In genomic region chr11:43541993-43542392, GRCh38 we compare ENCODE assay signal across 1 cellular context.
TF ChIP-seq lines count a peak whose summit lies in the region.

No MANE protein-coding gene starts in this region.

TF ChIP-seq in HepG2, 621 proteins besides CTCF, POLR2A, EP300 and RAD21 (continued from another document and continues in another):
- TF ChIP-seq ZNF142 (CRISPR knock-in tag; IDR thresholded peaks at IDR 0.05) (no peak), ZNF577 (CRISPR knock-in tag; IDR thresholded peaks at IDR 0.05; ENCODE audit: borderline replicate concordance, low read depth) (no peak), ZFX (CRISPR knock-in tag; IDR thresholded peaks at IDR 0.05; ENCODE audit: low read depth) (peak; percentile 50; the same call in 1 of the 2 replicates), TRIM22 (IDR thresholded peaks at IDR 0.05) (no peak), ZSCAN22 (CRISPR knock-in tag; IDR thresholded peaks at IDR 0.05) (0 out of 2 replicates have a peak, but pooled peaks have one; percentile 44), GLMP (CRISPR knock-in tag; IDR thresholded peaks at IDR 0.05; ENCODE audit: borderline replicate concordance) (no peak), HNF4A (CRISPR knock-in tag; IDR thresholded peaks at IDR 0.05) (peak; percentile 78), ARID5B (CRISPR knock-in tag; IDR thresholded peaks at IDR 0.05) (peak; percentile 72), RARA (CRISPR knock-in tag; IDR thresholded peaks at IDR 0.05) (peak; percentile 88), ARID3A (IDR thresholded peaks at IDR 0.05; ENCODE audit: low read depth, low read length) (0 out of 2 replicates have a peak, but pooled peaks have one; percentile 12), ZBTB7B (CRISPR knock-in tag; IDR thresholded peaks at IDR 0.05) (0 out of 2 replicates have a peak, but pooled peaks have one; percentile 20), PHF21A (CRISPR knock-in tag; IDR thresholded peaks at IDR 0.05) (peak; percentile 31; the same call in 1 of the 2 replicates), ZNF430 (CRISPR knock-in tag; IDR thresholded peaks at IDR 0.05) (no peak), FOSL2 (CRISPR knock-in tag; IDR thresholded peaks at IDR 0.05) (peak; percentile 68), RXRA (CRISPR knock-in tag; IDR thresholded peaks at IDR 0.05) (peak; percentile 65; the same call in 1 of the 2 replicates), RXRB (CRISPR knock-in tag; IDR thresholded peaks at IDR 0.05; ENCODE audit: borderline replicate concordance) (peak; percentile 56), DMAP1 (CRISPR knock-in tag; IDR thresholded peaks at IDR 0.05) (no peak), SKI (IDR thresholded peaks at IDR 0.05; ENCODE audit: partially characterized antibody) (peak; percentile 30), SALL1 (CRISPR knock-in tag; IDR thresholded peaks at IDR 0.05) (peak; percentile 68), GATAD2A (CRISPR knock-in tag; IDR thresholded peaks at IDR 0.05) (peak; percentile 66; the same call in 1 of the 2 replicates), MED1 (CRISPR knock-in tag; IDR thresholded peaks at IDR 0.05) (peak; percentile 43; the same call in 1 of the 2 replicates), PAXIP1 (CRISPR knock-in tag; conservative IDR thresholded peaks at IDR 0.05) (peak; percentile 62), KDM1A (CRISPR knock-in tag; IDR thresholded peaks at IDR 0.05) (0 out of 2 replicates have a peak, but pooled peaks have one; percentile 37), ATRX (CRISPR knock-in tag; IDR thresholded peaks at IDR 0.05; ENCODE audit: borderline replicate concordance) (no peak), HNF1B (CRISPR knock-in tag; IDR thresholded peaks at IDR 0.05) (peak; percentile 52; the same call in 1 of the 2 replicates)
- TF ChIP-seq, protein P1, sequence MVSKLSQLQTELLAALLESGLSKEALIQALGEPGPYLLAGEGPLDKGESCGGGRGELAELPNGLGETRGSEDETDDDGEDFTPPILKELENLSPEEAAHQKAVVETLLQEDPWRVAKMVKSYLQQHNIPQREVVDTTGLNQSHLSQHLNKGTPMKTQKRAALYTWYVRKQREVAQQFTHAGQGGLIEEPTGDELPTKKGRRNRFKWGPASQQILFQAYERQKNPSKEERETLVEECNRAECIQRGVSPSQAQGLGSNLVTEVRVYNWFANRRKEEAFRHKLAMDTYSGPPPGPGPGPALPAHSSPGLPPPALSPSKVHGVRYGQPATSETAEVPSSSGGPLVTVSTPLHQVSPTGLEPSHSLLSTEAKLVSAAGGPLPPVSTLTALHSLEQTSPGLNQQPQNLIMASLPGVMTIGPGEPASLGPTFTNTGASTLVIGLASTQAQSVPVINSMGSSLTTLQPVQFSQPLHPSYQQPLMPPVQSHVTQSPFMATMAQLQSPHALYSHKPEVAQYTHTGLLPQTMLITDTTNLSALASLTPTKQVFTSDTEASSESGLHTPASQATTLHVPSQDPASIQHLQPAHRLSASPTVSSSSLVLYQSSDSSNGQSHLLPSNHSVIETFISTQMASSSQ (IDR thresholded peaks at IDR 0.05; ENCODE audit: low read depth): peak; percentile 54
- TF ChIP-seq, protein P1 (CRISPR knock-in tag; IDR thresholded peaks at IDR 0.05; ENCODE audit: borderline replicate concordance): peak; percentile 47; the same call in 1 of the 2 replicates
- TF ChIP-seq, protein P2, sequence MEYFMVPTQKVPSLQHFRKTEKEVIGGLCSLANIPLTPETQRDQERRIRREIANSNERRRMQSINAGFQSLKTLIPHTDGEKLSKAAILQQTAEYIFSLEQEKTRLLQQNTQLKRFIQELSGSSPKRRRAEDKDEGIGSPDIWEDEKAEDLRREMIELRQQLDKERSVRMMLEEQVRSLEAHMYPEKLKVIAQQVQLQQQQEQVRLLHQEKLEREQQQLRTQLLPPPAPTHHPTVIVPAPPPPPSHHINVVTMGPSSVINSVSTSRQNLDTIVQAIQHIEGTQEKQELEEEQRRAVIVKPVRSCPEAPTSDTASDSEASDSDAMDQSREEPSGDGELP (IDR thresholded peaks at IDR 0.05; ENCODE audit: borderline replicate concordance, low read depth): peak; percentile 33; the same call in 1 of the 2 replicates
